ENCODE assay signal across 1 cellular context in genomic region chr1:214546076-214546475, GRCh38.
TF ChIP-seq lines count a peak whose summit lies in the region.

No MANE protein-coding gene starts in this region.

TF ChIP-seq in endothelial cell of umbilical vein, 7 proteins besides CTCF, POLR2A, EP300 and RAD21:
- no peak for TF ChIP-seq MYC (IDR thresholded peaks at IDR 0.05; ENCODE audit: low read depth, low read length)
- no peak for TF ChIP-seq JUN (IDR thresholded peaks at IDR 0.05; ENCODE audit: borderline replicate concordance, insufficient read depth, insufficient read length, low read depth)
- no peak for TF ChIP-seq POLR2AphosphoS5 (IDR thresholded peaks at IDR 0.05; ENCODE audit: insufficient read depth, low read depth, low read length)
- TF ChIP-seq, protein P1, sequence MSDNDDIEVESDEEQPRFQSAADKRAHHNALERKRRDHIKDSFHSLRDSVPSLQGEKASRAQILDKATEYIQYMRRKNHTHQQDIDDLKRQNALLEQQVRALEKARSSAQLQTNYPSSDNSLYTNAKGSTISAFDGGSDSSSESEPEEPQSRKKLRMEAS (IDR thresholded peaks at IDR 0.05; ENCODE audit: insufficient read depth, insufficient read length) = no peak
- TF ChIP-seq FOS (IDR thresholded peaks at IDR 0.05; ENCODE audit: borderline replicate concordance, insufficient read depth, low read length) = no peak
- TF ChIP-seq GATA2 (IDR thresholded peaks at IDR 0.05; ENCODE audit: insufficient read depth, insufficient read length, low read depth, low read length) = no peak
- TF ChIP-seq EZH2 (IDR thresholded peaks at IDR 0.05; ENCODE audit: borderline replicate concordance, low read depth, low read length, severe bottlenecking) = no peak
